Comparison of ENCODE assay signal across 8 cellular contexts in the genomic region with DNA sequence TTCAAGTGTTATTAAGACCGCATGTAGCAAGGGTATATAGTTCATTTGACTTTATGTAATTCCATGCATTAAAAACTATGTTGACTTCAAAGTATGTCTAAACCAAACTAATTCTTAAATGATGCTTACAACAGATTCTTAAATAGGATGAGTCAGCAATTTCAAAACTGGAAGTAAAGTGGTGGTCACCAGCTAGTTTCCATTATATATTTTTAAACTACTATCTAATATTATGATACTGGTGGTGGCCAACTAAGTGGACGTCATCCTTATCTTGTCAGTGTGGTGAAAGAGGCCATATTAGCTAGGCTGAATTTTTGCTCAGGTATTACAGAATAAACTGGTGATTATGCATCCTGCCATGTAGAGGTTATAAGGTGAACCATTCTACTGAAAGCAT. TPM values are rescaled to one million over a fixed set of nuclear protein-coding genes. Genes with fewer than 3 reads are reported as not detected.
DNase-seq lines count a peak whose midpoint lies in the region; ATAC-seq and TF ChIP-seq lines count a peak whose summit lies in the region.

No MANE protein-coding gene starts in this region.

- H3K36me3 ChIP-seq in Karpas-422 (ENCODE audit: insufficient read depth, low read length), result no peaks in the 10 kb centered on the region

- H3K27me3 Mint-ChIP-seq in central memory CD8-positive, alpha-beta T cell, result no peaks in the 10 kb centered on the region
- peaks cover 53% of the 10 kb centered on the region for H3K27me3 Mint-ChIP-seq in progenitor cell of endocrine pancreas

- H3K4me1 ChIP-seq in Karpas-422 (ENCODE audit: low read length), result no peaks in the 10 kb centered on the region

- H3K9me3 ChIP-seq in Karpas-422 (ENCODE audit: low read length), result 0 out of 2 replicates have a peak, but pooled peaks cover 2% of the 10 kb centered on the region

- H3K9me3 Mint-ChIP-seq in central memory CD8-positive, alpha-beta T cell, result no peaks in the 10 kb centered on the region
- no peaks in the 10 kb centered on the region for H3K9me3 Mint-ChIP-seq in progenitor cell of endocrine pancreas (ENCODE audit: low read depth)

- H3K79me2 ChIP-seq in Karpas-422 (ENCODE audit: low read length), result no peaks in the 10 kb centered on the region

- H3K4me2 ChIP-seq in Karpas-422 (ENCODE audit: low read depth, low read length, poor library complexity, severe bottlenecking), result no peak overlapping the region

- no peaks in the 10 kb centered on the region for H3K9me2 ChIP-seq in Karpas-422 (replicated peaks; ENCODE audit: insufficient read depth, low read length)

- no peak for DNase-seq in central memory CD8-positive, alpha-beta T cell (ENCODE audit: low spot score in 2 of 2)
- no peak for DNase-seq in progenitor cell of endocrine pancreas (ENCODE audit: low spot score, unreplicated experiment)
- no peak for DNase-seq in SK-N-DZ (ENCODE audit: low spot score)
- DNase-seq in SKM-1 (lab: John Stamatoyannopoulos, UW; ENCODE audit: unreplicated experiment), result no peak
- no peak for DNase-seq in COR-L47 (lab: John Stamatoyannopoulos, UW)
- no peak for DNase-seq in Karpas-422

- H3K4me3 Mint-ChIP-seq in central memory CD8-positive, alpha-beta T cell, result peak overlapping the region; percentile 100
- peak overlapping the region; percentile 84 for H3K4me3 Mint-ChIP-seq in progenitor cell of endocrine pancreas (ENCODE audit: low read depth)

- TF ChIP-seq CTCF in GM12875 (IDR thresholded peaks at IDR 0.05; ENCODE audit: borderline replicate concordance, insufficient read depth, low read depth, low read length), result no peak
- no peak for TF ChIP-seq CTCF in progenitor cell of endocrine pancreas (IDR thresholded peaks at IDR 0.05; ENCODE audit: unreplicated experiment)

- ATAC-seq in HG03354 (IDR thresholded peaks at IDR 0.05; ENCODE audit: poor library complexity, severe bottlenecking, unreplicated experiment), result peak; percentile 23
- ATAC-seq in central memory CD8-positive, alpha-beta T cell (replicated peaks; ENCODE audit: extremely low read depth, poor library complexity, severe bottlenecking), result no peak

- H3K9ac ChIP-seq in Karpas-422 (ENCODE audit: low read length), result no peak overlapping the region

- peaks cover 5% of the 10 kb centered on the region for H3K36me3 Mint-ChIP-seq in central memory CD8-positive, alpha-beta T cell (ENCODE audit: insufficient read depth)
- no peaks in the 10 kb centered on the region for H3K36me3 Mint-ChIP-seq in progenitor cell of endocrine pancreas (ENCODE audit: insufficient read depth)

- H3K4me3 ChIP-seq in GM12875 (ENCODE audit: low read depth, low read length) (peak overlapping the region; percentile 91), Karpas-422 (ENCODE audit: low read length) (no peak overlapping the region)

- no peak overlapping the region for H2AFZ ChIP-seq in Karpas-422 (ENCODE audit: low read length)

- H3K4me1 Mint-ChIP-seq in central memory CD8-positive, alpha-beta T cell, result peaks cover 37% of the 10 kb centered on the region
- peaks cover 3% of the 10 kb centered on the region for H3K4me1 Mint-ChIP-seq in progenitor cell of endocrine pancreas (ENCODE audit: low read depth)

- no peak overlapping the region for H3K27ac ChIP-seq in Karpas-422 (ENCODE audit: low read length)

- H4K20me1 ChIP-seq in Karpas-422 (ENCODE audit: insufficient read depth, low read depth, low read length), result no peaks in the 10 kb centered on the region

- H3K27ac Mint-ChIP-seq in central memory CD8-positive, alpha-beta T cell (ENCODE audit: low read depth), result peak overlapping the region; percentile 97
- no peak overlapping the region for H3K27ac Mint-ChIP-seq in progenitor cell of endocrine pancreas

- no peaks in the 10 kb centered on the region for H3K27me3 ChIP-seq in Karpas-422 (ENCODE audit: low read length)

RNA-seq across cellular contexts. Expression of gene IL15, which starts 1.2 kb away (rescaled TPM):
- 0.98 and 1.3 TPM in 2 replicates for total RNA-seq in progenitor cell of endocrine pancreas
- polyA plus RNA-seq in SK-N-DZ (2014; cell fraction: cytosol; rRNA removed), result 0.37 and 0.67 TPM in 2 replicates
- polyA plus RNA-seq in SK-N-DZ (2014; cell fraction: nucleus; rRNA removed), result 0.31 and 0.63 TPM in 2 replicates
- total RNA-seq in Karpas-422 (2014; rRNA removed; shearing (Covaris generic); ENCODE audit: low replicate concordance), result not detected in 2 replicates
